11 cellular contexts compared by ENCODE assay signal in the genomic region with DNA sequence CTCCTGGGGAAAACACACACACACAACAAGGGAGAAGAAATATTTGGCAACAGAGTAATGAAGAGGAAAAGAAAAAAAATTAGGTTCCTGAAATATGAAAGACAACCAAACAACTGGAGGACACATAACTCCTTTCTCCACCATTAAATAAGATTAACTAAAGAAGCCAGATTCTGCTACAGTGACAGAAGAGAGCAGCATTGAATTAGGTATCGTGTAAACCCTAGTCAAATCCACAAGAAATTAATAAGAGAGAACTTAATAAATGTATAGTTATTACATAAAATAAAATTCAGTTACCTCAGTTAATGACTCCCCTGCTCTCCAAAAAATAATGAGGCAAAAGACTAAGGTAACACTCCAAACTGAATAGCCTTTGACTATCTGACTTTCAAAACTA.
DNase-seq lines count a peak whose midpoint lies in the region; ATAC-seq and TF ChIP-seq lines count a peak whose summit lies in the region.
"Had no signal": no experiment of that assay in that cellular context is flagged by ENCODE, and none has a peak within 500 bp of the region (broad histone marks: within the 10 kb centered on the region; RNA-seq: fewer than 3 reads in every experiment).

No MANE protein-coding gene starts in this region.

- no peaks in the 10 kb centered on the region for H3K4me1 Mint-ChIP-seq in MCF 10A (ENCODE audit: insufficient read depth, unreplicated experiment)
- H3K4me1 Mint-ChIP-seq in activated CD8-positive, alpha-beta T cell treated with anti-CD3 and anti-CD28 coated beads, Interleukin-2, amount 10 ng/mL, durations not matched to agents 7 days and 5 days (ENCODE audit: low read depth): peaks cover 4% of the 10 kb centered on the region

- no peaks in the 10 kb centered on the region for H3F3A ChIP-seq in smooth muscle cell (ENCODE audit: low read depth)

- POLR2A ChIA-PET in MCF 10A (lab: Yijun Ruan, JAX) (no interaction called here), OCI-LY7 (lab: Charles Lee) (no interaction called here)
- POLR2A ChIA-PET in activated CD8-positive, alpha-beta T cell treated with anti-CD3 and anti-CD28 coated beads, Interleukin-2, amount 10 ng/mL, durations not matched to agents 7 days and 5 days (lab: Charles Lee): no interaction called here

- no peak for TF ChIP-seq EP300 in esophagus muscularis mucosa (IDR thresholded peaks at IDR 0.05)

- TF ChIP-seq CTCF in MCF 10A (IDR thresholded peaks at IDR 0.05; ENCODE audit: unreplicated experiment): peak; percentile 37
- no peak for TF ChIP-seq CTCF in breast epithelium (IDR thresholded peaks at IDR 0.05)
- TF ChIP-seq CTCF in OCI-LY7 (conservative IDR thresholded peaks at IDR 0.05; ENCODE audit: low read length): peak; percentile 49
- TF ChIP-seq CTCF in esophagus muscularis mucosa (IDR thresholded peaks at IDR 0.05): peak in 2 of 3 experiments; percentile 17 to 38
- peak; percentile 39 for TF ChIP-seq CTCF in smooth muscle cell (IDR thresholded peaks at IDR 0.05; ENCODE audit: borderline replicate concordance, insufficient read depth, poor library complexity, severe bottlenecking)

- TF ChIP-seq POLR2A in breast epithelium (IDR thresholded peaks at IDR 0.05) (no peak), esophagus muscularis mucosa (IDR thresholded peaks at IDR 0.05; ENCODE audit: low read depth) (no peak)

- H3K4me2 ChIP-seq in OCI-LY7 (ENCODE audit: low read length) (no peak overlapping the region), smooth muscle cell (no peak overlapping the region)

- H3K27ac ChIP-seq in breast epithelium (no peak overlapping the region), OCI-LY7 (ENCODE audit: low read depth, low read length, poor library complexity, severe bottlenecking) (no peak overlapping the region), esophagus muscularis mucosa (replicated peaks in 1 of 4) (no peak overlapping the region), smooth muscle cell (ENCODE audit: low read depth) (no peak overlapping the region)

- H3K27ac Mint-ChIP-seq in MCF 10A (ENCODE audit: low read depth, unreplicated experiment): no peak overlapping the region
- H3K27ac Mint-ChIP-seq in activated CD8-positive, alpha-beta T cell treated with anti-CD3 and anti-CD28 coated beads, Interleukin-2, amount 10 ng/mL, durations not matched to agents 7 days and 5 days: no peak overlapping the region
- H3K27ac Mint-ChIP-seq: dendritic cell treated with granulocyte-macrophage colony-stimulating factor and Interleukin-4, amounts not matched to agents 40 ng/mL and 50 ng/mL, for 4 days had no signal

- BruUV-seq in MCF 10A (replicated peaks; lab: Mats Ljungman, UMichigan) (no TSS peak), OCI-LY7 (replicated peaks; lab: Mats Ljungman, UMichigan) (no TSS peak)

- H2AFZ ChIP-seq in OCI-LY7 (ENCODE audit: low read length) (no peak overlapping the region), smooth muscle cell (ENCODE audit: low read depth) (no peak overlapping the region)

- H3K27me3 ChIP-seq in breast epithelium: no peaks in the 10 kb centered on the region
- no peaks in the 10 kb centered on the region for H3K27me3 ChIP-seq in esophagus muscularis mucosa
- H3K27me3 ChIP-seq in smooth muscle cell (ENCODE audit: low read depth): no peaks in the 10 kb centered on the region

- ATAC-seq in activated CD8-positive, alpha-beta T cell treated with anti-CD3 and anti-CD28 coated beads, Interleukin-2, amount 10 ng/mL, durations not matched to agents 7 days and 5 days: no peak
- ATAC-seq in HG03457 (IDR thresholded peaks at IDR 0.05; ENCODE audit: unreplicated experiment): no peak

- no peaks in the 10 kb centered on the region for H3K79me2 ChIP-seq in OCI-LY7 (ENCODE audit: insufficient read depth, low read depth, low read length)
- H3K79me2 ChIP-seq in smooth muscle cell (ENCODE audit: low read depth): no peaks in the 10 kb centered on the region

- H3K9me3 Mint-ChIP-seq in MCF 10A (ENCODE audit: unreplicated experiment): peaks cover 9% of the 10 kb centered on the region
- no peaks in the 10 kb centered on the region for H3K9me3 Mint-ChIP-seq in activated CD8-positive, alpha-beta T cell treated with anti-CD3 and anti-CD28 coated beads, Interleukin-2, amount 10 ng/mL, durations not matched to agents 7 days and 5 days (ENCODE audit: insufficient read depth)

- intact Hi-C loops in MCF 10A (cut with micrococcal nuclease) (loop anchor here (1.0 to 2.0 kb wide), 2 partner anchors 318 to 451 kb away; no protein-coding TSS in a partner anchor), breast epithelium (cut with DNase I; ENCODE audit: low total_unique reads) (no loop called here), OCI-LY7 (cut with micrococcal nuclease; ENCODE audit: unreplicated experiment) (loop anchor here (10.0 kb wide), 1 partner anchor 450 kb away; no protein-coding TSS in a partner anchor), esophagus muscularis mucosa (cut with DNase I) (no loop called here)

- H3K36me3 Mint-ChIP-seq in MCF 10A (ENCODE audit: insufficient read depth, unreplicated experiment): no peaks in the 10 kb centered on the region
- H3K36me3 Mint-ChIP-seq in activated CD8-positive, alpha-beta T cell treated with anti-CD3 and anti-CD28 coated beads, Interleukin-2, amount 10 ng/mL, durations not matched to agents 7 days and 5 days (ENCODE audit: low read depth): no peaks in the 10 kb centered on the region

- no peaks in the 10 kb centered on the region for H4K20me1 ChIP-seq in OCI-LY7 (ENCODE audit: insufficient read depth, low read length)
- H4K20me1 ChIP-seq in smooth muscle cell (ENCODE audit: low read depth): no peaks in the 10 kb centered on the region

- 81% methylated on average over 1 of the region's 1 CpG for WGBS in esophagus muscularis mucosa
- 77% methylated on average over 1 of the region's 1 CpG for WGBS in smooth muscle cell (ENCODE audit: low lambda C conversion rate)

- peak; percentile 39 for DNase-seq in MCF 10A (ENCODE audit: unreplicated experiment)
- no peak for DNase-seq in breast epithelium (ENCODE audit: low spot score in 2 of 2)
- no peak for DNase-seq in OCI-LY7 (ENCODE audit: low spot score)
- DNase-seq in esophagus muscularis mucosa (ENCODE audit: extremely low spot score): no peak
- DNase-seq in smooth muscle cell (lab: John Stamatoyannopoulos, UW; ENCODE audit: unreplicated experiment): no peak
- DNase-seq in hepatic stellate cell (ENCODE audit: low spot score): no peak
- DNase-seq in activated CD8-positive, alpha-beta T cell treated with anti-CD3 and anti-CD28 coated beads, Interleukin-2, amount 10 ng/mL, durations not matched to agents 7 days and 5 days: no peak
- DNase-seq: KG1, posterior cingulate gyrus had no signal

- H3K4me1 ChIP-seq in breast epithelium: no peaks in the 10 kb centered on the region
- no peaks in the 10 kb centered on the region for H3K4me1 ChIP-seq in OCI-LY7 (ENCODE audit: insufficient read depth, low read length, poor library complexity, severe bottlenecking)
- no peaks in the 10 kb centered on the region for H3K4me1 ChIP-seq in esophagus muscularis mucosa
- H3K4me1 ChIP-seq in smooth muscle cell (ENCODE audit: low read depth): no peaks in the 10 kb centered on the region

- no peak overlapping the region for H3K4me3 Mint-ChIP-seq in MCF 10A (ENCODE audit: unreplicated experiment)
- H3K4me3 Mint-ChIP-seq in activated CD8-positive, alpha-beta T cell treated with anti-CD3 and anti-CD28 coated beads, Interleukin-2, amount 10 ng/mL, durations not matched to agents 7 days and 5 days: no peak overlapping the region
- H3K4me3 Mint-ChIP-seq: dendritic cell treated with granulocyte-macrophage colony-stimulating factor and Interleukin-4, amounts not matched to agents 40 ng/mL and 50 ng/mL, for 4 days had no signal

- H3K9me3 ChIP-seq in breast epithelium: peaks cover 0 to 9% of the 10 kb centered on the region in 2 donors
- H3K9me3 ChIP-seq in OCI-LY7 (ENCODE audit: low read length): no peaks in the 10 kb centered on the region
- peaks cover 0 to 18% (median 5%) of the 10 kb centered on the region in 4 donors for H3K9me3 ChIP-seq in esophagus muscularis mucosa
- H3K9me3 ChIP-seq in smooth muscle cell (replicated peaks; ENCODE audit: low read depth): peaks cover 9% of the 10 kb centered on the region

- H3K36me3 ChIP-seq in breast epithelium (no peaks in the 10 kb centered on the region), OCI-LY7 (ENCODE audit: insufficient read depth, low read length) (no peaks in the 10 kb centered on the region), esophagus muscularis mucosa (no peaks in the 10 kb centered on the region), smooth muscle cell (ENCODE audit: low read depth) (no peaks in the 10 kb centered on the region)

- H3K9ac ChIP-seq in smooth muscle cell (ENCODE audit: low read depth): no peak overlapping the region

- H3K27me3 Mint-ChIP-seq in MCF 10A (ENCODE audit: insufficient read depth, unreplicated experiment): no peaks in the 10 kb centered on the region
- H3K27me3 Mint-ChIP-seq in activated CD8-positive, alpha-beta T cell treated with anti-CD3 and anti-CD28 coated beads, Interleukin-2, amount 10 ng/mL, durations not matched to agents 7 days and 5 days (ENCODE audit: low read depth): no peaks in the 10 kb centered on the region
- H3K27me3 Mint-ChIP-seq: dendritic cell treated with granulocyte-macrophage colony-stimulating factor and Interleukin-4, amounts not matched to agents 40 ng/mL and 50 ng/mL, for 4 days had no signal

- no peak overlapping the region for H3K4me3 ChIP-seq in breast epithelium
- H3K4me3 ChIP-seq in OCI-LY7 (ENCODE audit: low read depth, low read length, poor library complexity, severe bottlenecking): no peak overlapping the region
- no peak overlapping the region for H3K4me3 ChIP-seq in esophagus muscularis mucosa
- no peak overlapping the region for H3K4me3 ChIP-seq in smooth muscle cell

- no peaks in the 10 kb centered on the region for H3K9me2 ChIP-seq in OCI-LY7 (ENCODE audit: insufficient read depth, low read length)

- CTCF ChIA-PET in MCF 10A (lab: Yijun Ruan, JAX): interaction anchor here (0.6 to 6.4 kb wide), 13 partner anchors 9 to 1704 kb away, joined by 3 to 47 read pairs (median 3); no protein-coding TSS in a partner anchor
- CTCF ChIA-PET in OCI-LY7 (lab: Charles Lee; ENCODE audit: unreplicated experiment): no interaction called here
- CTCF ChIA-PET in activated CD8-positive, alpha-beta T cell treated with anti-CD3 and anti-CD28 coated beads, Interleukin-2, amount 10 ng/mL, durations not matched to agents 7 days and 5 days (lab: Charles Lee): no interaction called here

Comparison
In these comparisons a context has a peak if more than half of its experiments do, and no peak if none do; other contexts are left out.
1. CTCF ChIP-seq: peak in MCF 10A (single experiment), OCI-LY7 (single experiment), esophagus muscularis mucosa (2 of 3) and smooth muscle cell (single experiment); none in breast epithelium (0 of 3).
2. intact Hi-C loops: an anchor here in MCF 10A (1.0 to 2.0 kb wide) and OCI-LY7 (10.0 kb wide); none called in breast epithelium and esophagus muscularis mucosa.